10 cellular contexts compared by ENCODE assay signal in genomic region chr7:67018940-67019339, GRCh38.
"Had no signal": no experiment of that assay in that cellular context is flagged by ENCODE, and none has a peak within 500 bp of the region (broad histone marks: within the 10 kb centered on the region; RNA-seq: fewer than 3 reads in every experiment).

No MANE protein-coding gene starts in this region.

- ATAC-seq: gastroesophageal sphincter, left ventricle myocardium superior had no signal

- H3K4me3 Mint-ChIP-seq: activated naive CD8-positive, alpha-beta T cell treated with anti-CD3 and anti-CD28 coated beads for 36 hours; nephron had no signal

- H3K27me3 Mint-ChIP-seq: activated naive CD8-positive, alpha-beta T cell treated with anti-CD3 and anti-CD28 coated beads for 36 hours had no signal

- H3K27ac Mint-ChIP-seq: activated naive CD8-positive, alpha-beta T cell treated with anti-CD3 and anti-CD28 coated beads for 36 hours; nephron had no signal

- DNase-seq: activated naive CD8-positive, alpha-beta T cell treated with anti-CD3 and anti-CD28 coated beads for 36 hours; brain microvascular endothelial cell; effector memory CD4-positive, alpha-beta T cell; left ventricle myocardium superior; mesendoderm; stimulated activated CD4-positive, alpha-beta T cell treated with anti-CD3 and anti-CD28 coated beads, Interleukin-4, amount 100 ng/mL, for 24 hours; SW 1271; T-helper 9 cell had no signal

- H3K4me1 Mint-ChIP-seq: activated naive CD8-positive, alpha-beta T cell treated with anti-CD3 and anti-CD28 coated beads for 36 hours had no signal

- H3K9me3 Mint-ChIP-seq: activated naive CD8-positive, alpha-beta T cell treated with anti-CD3 and anti-CD28 coated beads for 36 hours; nephron had no signal
